ENCODE assay signal across 8 cellular contexts in genomic region chr11:82229346-82229745, GRCh38.
DNase-seq lines count a peak whose midpoint lies in the region; ATAC-seq, FAIRE-seq and TF ChIP-seq lines count a peak whose summit lies in the region.

No MANE protein-coding gene starts in this region.

- no peak overlapping the region for H3K4me3 Mint-ChIP-seq in activated CD4-positive, alpha-beta memory T cell treated with anti-CD3 and anti-CD28 coated beads, Interleukin-2, amount 10 ng/mL, durations not matched to agents 7 days and 5 days

- CTCF ChIA-PET in A549 (lab: Yijun Ruan, JAX): no interaction called here
- CTCF ChIA-PET in activated CD4-positive, alpha-beta memory T cell treated with anti-CD3 and anti-CD28 coated beads, Interleukin-2, amount 10 ng/mL, durations not matched to agents 7 days and 5 days (lab: Charles Lee): interaction anchor here (1.3 kb wide), 1 partner anchor 571 kb away, joined by 3 read pairs; no protein-coding TSS in a partner anchor

- no peaks in the 10 kb centered on the region for H3K9me3 ChIP-seq in A549
- no peaks in the 10 kb centered on the region for H3K9me3 ChIP-seq in MM.1S (replicated peaks; ENCODE audit: insufficient read depth, low read length)

- H3K4me1 ChIP-seq in A549: no peaks in the 10 kb centered on the region
- H3K4me1 ChIP-seq in MM.1S (ENCODE audit: low read length): no peaks in the 10 kb centered on the region

- H3K36me3 Mint-ChIP-seq in activated CD4-positive, alpha-beta memory T cell treated with anti-CD3 and anti-CD28 coated beads, Interleukin-2, amount 10 ng/mL, durations not matched to agents 7 days and 5 days (ENCODE audit: low read depth): no peaks in the 10 kb centered on the region

- no peak for TF ChIP-seq EP300 in A549 (IDR thresholded peaks at IDR 0.05)

- DNase-seq in A549 (ENCODE audit: low read depth in 1 of 2, low spot score in 1 of 2) (peak in 1 of 2 experiments; percentile 13), MM.1S (peak; percentile 39), astrocyte of the hippocampus (ENCODE audit: low read depth, low spot score) (peak; percentile 40), pons (ENCODE audit: low spot score) (peak; percentile 52), NCI-H226 (no peak)
- DNase-seq in activated CD4-positive, alpha-beta memory T cell treated with anti-CD3 and anti-CD28 coated beads, Interleukin-2, amount 10 ng/mL, durations not matched to agents 7 days and 5 days: no peak
- no peak for DNase-seq in stimulated activated CD4-positive, alpha-beta T cell treated with anti-CD3 and anti-CD28 coated beads, Interleukin-15, amount 100 ng/mL, for 24 hours

- no peak overlapping the region for H2AFZ ChIP-seq in MM.1S (ENCODE audit: low read length)

- H3F3A ChIP-seq in MM.1S (ENCODE audit: insufficient read depth, low read length): no peaks in the 10 kb centered on the region

- H3K4me2 ChIP-seq in A549: no peak overlapping the region
- no peak overlapping the region for H3K4me2 ChIP-seq in MM.1S (ENCODE audit: low read depth, low read length)

- H3K4me1 Mint-ChIP-seq in activated CD4-positive, alpha-beta memory T cell treated with anti-CD3 and anti-CD28 coated beads, Interleukin-2, amount 10 ng/mL, durations not matched to agents 7 days and 5 days: peaks cover 8% of the 10 kb centered on the region

- no peak overlapping the region for H3K27ac Mint-ChIP-seq in activated CD4-positive, alpha-beta memory T cell treated with anti-CD3 and anti-CD28 coated beads, Interleukin-2, amount 10 ng/mL, durations not matched to agents 7 days and 5 days

- no peak overlapping the region for H3K9ac ChIP-seq in MM.1S (ENCODE audit: low read length)

- no peak; a peak in 1 of 5 replicates for TF ChIP-seq RAD21 in A549 (conservative IDR thresholded peaks at IDR 0.05 in 1 of 2, IDR thresholded peaks at IDR 0.05 in 1 of 2)

- H3K9me2 ChIP-seq in MM.1S (replicated peaks; ENCODE audit: insufficient read depth, low read length): no peaks in the 10 kb centered on the region

- no peaks in the 10 kb centered on the region for H3K79me2 ChIP-seq in MM.1S (ENCODE audit: low read length)

- POLR2A ChIA-PET in A549 (lab: Yijun Ruan, JAX): no interaction called here
- POLR2A ChIA-PET in activated CD4-positive, alpha-beta memory T cell treated with anti-CD3 and anti-CD28 coated beads, Interleukin-2, amount 10 ng/mL, durations not matched to agents 7 days and 5 days (lab: Charles Lee): no interaction called here

- no peaks in the 10 kb centered on the region for H3K9me3 Mint-ChIP-seq in activated CD4-positive, alpha-beta memory T cell treated with anti-CD3 and anti-CD28 coated beads, Interleukin-2, amount 10 ng/mL, durations not matched to agents 7 days and 5 days

- no peak for FAIRE-seq in A549 (lab: Jason Lieb, UNC)

- no peak for ATAC-seq in A549
- peak; percentile 74 for ATAC-seq in GM18907 (IDR thresholded peaks at IDR 0.05; ENCODE audit: unreplicated experiment)

- H4K20me1 ChIP-seq in MM.1S (ENCODE audit: insufficient read depth, low read length): no peaks in the 10 kb centered on the region

- H3K27ac ChIP-seq in A549 (no peak overlapping the region), MM.1S (ENCODE audit: low read length) (no peak overlapping the region)

- TF ChIP-seq POLR2A in A549 (IDR thresholded peaks at IDR 0.05; ENCODE audit: low read length): no peak

- H3K4me3 ChIP-seq in A549 (no peak overlapping the region), MM.1S (ENCODE audit: low read length) (no peak overlapping the region)

- H3K27me3 ChIP-seq in MM.1S (replicated peaks; ENCODE audit: insufficient read depth, low read length): no peaks in the 10 kb centered on the region

- TF ChIP-seq CTCF in A549 (IDR thresholded peaks at IDR 0.05): peak; percentile 28; the same call in 2 of the 3 replicates
- peak; percentile 51 for TF ChIP-seq CTCF in MM.1S (IDR thresholded peaks at IDR 0.05; ENCODE audit: low read length)

- no peaks in the 10 kb centered on the region for H3K36me3 ChIP-seq in MM.1S (replicated peaks; ENCODE audit: insufficient read depth, low read length)

- no peaks in the 10 kb centered on the region for H3K27me3 Mint-ChIP-seq in activated CD4-positive, alpha-beta memory T cell treated with anti-CD3 and anti-CD28 coated beads, Interleukin-2, amount 10 ng/mL, durations not matched to agents 7 days and 5 days

TF ChIP-seq in A549, 52 proteins besides CTCF, POLR2A, EP300 and RAD21:
- no peak for TF ChIP-seq HOXB5 (CRISPR knock-in tag; IDR thresholded peaks at IDR 0.05)
- TF ChIP-seq NR3C1 (IDR thresholded peaks at IDR 0.05): no peak
- no peak for TF ChIP-seq FOSL2 (IDR thresholded peaks at IDR 0.05)
- TF ChIP-seq FOSL2 (CRISPR knock-in tag; IDR thresholded peaks at IDR 0.05): no peak
- no peak for TF ChIP-seq GATA3 (IDR thresholded peaks at IDR 0.05; ENCODE audit: borderline replicate concordance)
- no peak for TF ChIP-seq CBX2 (IDR thresholded peaks at IDR 0.05; ENCODE audit: borderline replicate concordance, low read depth)
- TF ChIP-seq HOXA7 (CRISPR knock-in tag; IDR thresholded peaks at IDR 0.05): no peak
- no peak for TF ChIP-seq ESRRA (IDR thresholded peaks at IDR 0.05; ENCODE audit: borderline replicate concordance, low read length)
- TF ChIP-seq JUN (IDR thresholded peaks at IDR 0.05): no peak
- TF ChIP-seq RARB (CRISPR knock-in tag; IDR thresholded peaks at IDR 0.05): no peak
- TF ChIP-seq, protein P1, sequence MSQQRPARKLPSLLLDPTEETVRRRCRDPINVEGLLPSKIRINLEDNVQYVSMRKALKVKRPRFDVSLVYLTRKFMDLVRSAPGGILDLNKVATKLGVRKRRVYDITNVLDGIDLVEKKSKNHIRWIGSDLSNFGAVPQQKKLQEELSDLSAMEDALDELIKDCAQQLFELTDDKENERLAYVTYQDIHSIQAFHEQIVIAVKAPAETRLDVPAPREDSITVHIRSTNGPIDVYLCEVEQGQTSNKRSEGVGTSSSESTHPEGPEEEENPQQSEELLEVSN (IDR thresholded peaks at IDR 0.05; ENCODE audit: borderline replicate concordance, low read depth): no peak
- TF ChIP-seq HEYL (CRISPR knock-in tag; IDR thresholded peaks at IDR 0.05): no peak
- TF ChIP-seq, protein P2, sequence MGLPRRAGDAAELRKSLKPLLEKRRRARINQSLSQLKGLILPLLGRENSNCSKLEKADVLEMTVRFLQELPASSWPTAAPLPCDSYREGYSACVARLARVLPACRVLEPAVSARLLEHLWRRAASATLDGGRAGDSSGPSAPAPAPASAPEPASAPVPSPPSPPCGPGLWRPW (IDR thresholded peaks at IDR 0.05): no peak

Comparison
In these comparisons a context has a peak if more than half of its experiments do, and no peak if none do; other contexts are left out.
1. DNase-seq: peak in MM.1S (single experiment), astrocyte of the hippocampus (single experiment) and pons (single experiment); none in activated CD4-positive, alpha-beta memory T cell treated with anti-CD3 and anti-CD28 coated beads, Interleukin-2, amount 10 ng/mL, durations not matched to agents 7 days and 5 days (single experiment), NCI-H226 (single experiment) and stimulated activated CD4-positive, alpha-beta T cell treated with anti-CD3 and anti-CD28 coated beads, Interleukin-15, amount 100 ng/mL, for 24 hours (single experiment).